24 cellular contexts compared by ENCODE assay signal in genomic region chr14:32189806-32190205, GRCh38. TPM values are rescaled to one million over a fixed set of nuclear protein-coding genes. Genes with fewer than 3 reads are reported as not detected.
"Had no signal": no experiment of that assay in that cellular context is flagged by ENCODE, and none has a peak within 500 bp of the region (broad histone marks: within the 10 kb centered on the region; RNA-seq: fewer than 3 reads in every experiment).

No MANE protein-coding gene starts in this region.

- H3K27ac ChIP-seq: dorsolateral prefrontal cortex, heart left ventricle, neutrophil had no signal

- H3K4me3 Mint-ChIP-seq: naive thymus-derived CD8-positive, alpha-beta T cell had no signal

- H3K36me3 ChIP-seq: heart left ventricle, neutrophil had no signal

- H3K9me3 ChIP-seq: neutrophil had no signal

- H3K27ac Mint-ChIP-seq: naive thymus-derived CD8-positive, alpha-beta T cell had no signal

- ATAC-seq: heart left ventricle; naive thymus-derived CD8-positive, alpha-beta T cell; sciatic nerve had no signal

- DNase-seq: cortex of kidney; dorsolateral prefrontal cortex; effector CD8-positive, alpha-beta T cell; foreskin melanocyte; heart left ventricle; hippocampal formation; kidney glomerular epithelial cell; naive thymus-derived CD8-positive, alpha-beta T cell; posterior cingulate gyrus; stimulated activated CD4-positive, alpha-beta T cell treated with anti-CD3 and anti-CD28 coated beads, Interleukin-2, amount 100 ng/mL, for 24 hours; stimulated activated CD4-positive, alpha-beta T cell treated with anti-CD3 and anti-CD28 coated beads, Interleukin-4, amount 100 ng/mL, for 4 hours; stimulated activated naive CD4-positive, alpha-beta T cell treated with Interleukin-2 at 50 U/mL for 16 hours had no signal

- H3K27me3 ChIP-seq: dorsolateral prefrontal cortex, heart left ventricle had no signal

- H3K4me3 ChIP-seq: dorsolateral prefrontal cortex, heart left ventricle had no signal

RNA-seq across cellular contexts. Expression of gene RNU6-7, which starts 12.0 kb away (rescaled TPM):
- total RNA-seq: dorsolateral prefrontal cortex; heart left ventricle; liver; lung microvascular endothelial cell; mesenteric fat pad; mononuclear cell; naive thymus-derived CD8-positive, alpha-beta T cell; osteocyte; pulmonary artery endothelial cell; sciatic nerve; skeletal muscle tissue had no signal
- polyA plus RNA-seq: esophagus; heart left ventricle; liver; naive thymus-derived CD8-positive, alpha-beta T cell; neural cell; thymus had no signal

RNA-seq across cellular contexts. Expression of gene RNU6-8, which starts 13.3 kb away (rescaled TPM):
- total RNA-seq: dorsolateral prefrontal cortex; heart left ventricle; liver; lung microvascular endothelial cell; mesenteric fat pad; mononuclear cell; naive thymus-derived CD8-positive, alpha-beta T cell; osteocyte; pulmonary artery endothelial cell; sciatic nerve; skeletal muscle tissue had no signal
- polyA plus RNA-seq: esophagus; heart left ventricle; liver; naive thymus-derived CD8-positive, alpha-beta T cell; neural cell; thymus had no signal
